20 cellular contexts compared by ENCODE assay signal in the genomic region with DNA sequence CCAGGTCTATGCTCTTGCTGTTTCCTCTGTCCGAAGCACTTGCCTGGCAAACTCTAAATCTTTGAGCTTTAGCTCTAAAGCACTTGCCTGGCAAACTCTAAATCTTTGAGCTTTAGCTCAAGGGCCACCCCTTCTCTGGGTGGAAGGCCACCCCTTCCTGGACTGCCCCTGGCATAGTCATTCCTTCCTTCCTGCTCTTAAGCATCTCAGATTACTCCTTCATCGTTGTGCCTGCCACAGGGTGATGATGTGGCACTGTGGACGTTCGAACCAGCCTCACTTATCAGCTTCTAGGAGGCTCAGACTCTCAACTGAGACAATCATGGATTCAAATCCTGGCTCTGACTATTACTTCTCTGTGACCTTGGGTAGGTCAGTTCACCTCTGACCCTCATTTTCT. TPM values are rescaled to one million over a fixed set of nuclear protein-coding genes. Genes with fewer than 3 reads are reported as not detected.
"Had no signal": no experiment of that assay in that cellular context is flagged by ENCODE, and none has a peak within 500 bp of the region (broad histone marks: within the 10 kb centered on the region; RNA-seq: fewer than 3 reads in every experiment).

No MANE protein-coding gene starts in this region.

- H3K27me3 ChIP-seq: brain microvascular endothelial cell, right atrium auricular region, suprapubic skin had no signal

- H3K9me3 ChIP-seq: right atrium auricular region, suprapubic skin had no signal

- H3K4me3 ChIP-seq: right atrium auricular region, skin epidermis, suprapubic skin had no signal

- H3K4me1 ChIP-seq: right atrium auricular region, suprapubic skin had no signal

- DNase-seq: activated CD4-positive, alpha-beta T cell treated with anti-CD3 and anti-CD28 coated beads, Interleukin-2, amount 10 ng/mL, durations not matched to agents 7 days and 5 days; activated gamma-delta T cell treated with Interleukin-2 at 50 U/mL for 16 hours; activated naive CD8-positive, alpha-beta T cell treated with anti-CD3 and anti-CD28 coated beads, Interleukin-2, amount 10 ng/mL, durations not matched to agents 7 days and 5 days; activated T-cell treated with anti-CD3 and anti-CD28 coated beads, Interleukin-2, amount 50 U/mL, for 48 hours; brain microvascular endothelial cell; effector memory CD4-positive, alpha-beta T cell; foreskin melanocyte; occipital lobe; stimulated activated CD4-positive, alpha-beta T cell treated with anti-CD3 and anti-CD28 coated beads, Interleukin-4, amount 100 ng/mL, for 4 hours; stimulated activated CD8-positive, alpha-beta memory T cell treated with anti-CD3 and anti-CD28 coated beads, Interleukin-4, amount 100 ng/mL, for 48 hours; stimulated activated naive CD8-positive, alpha-beta T cell treated with anti-CD3 and anti-CD28 coated beads, Interleukin-15, Interleukin-2, amounts not matched to agents 100 U/mL and 50 U/mL, for 24 hours; T-helper 17 cell; trophoblast cell had no signal

- ATAC-seq: stimulated activated naive CD8-positive, alpha-beta T cell treated with anti-CD3 and anti-CD28 coated beads, Interleukin-15, Interleukin-2, amounts not matched to agents 100 U/mL and 50 U/mL, for 24 hours; T-helper 17 cell; WTC11 had no signal

- H3K36me3 ChIP-seq: brain microvascular endothelial cell, right atrium auricular region, suprapubic skin had no signal

- H3K27ac ChIP-seq: brain microvascular endothelial cell, epithelial cell of prostate, right atrium auricular region, skin epidermis, suprapubic skin had no signal

RNA-seq across cellular contexts. Expression of gene CRABP1, which starts 10.5 kb away (rescaled TPM):
- total RNA-seq: activated CD4-positive, alpha-beta T cell treated with anti-CD3 and anti-CD28 coated beads, Interleukin-2, amount 10 ng/mL, durations not matched to agents 7 days and 5 days; activated naive CD8-positive, alpha-beta T cell treated with anti-CD3 and anti-CD28 coated beads, Interleukin-2, amount 10 ng/mL, durations not matched to agents 7 days and 5 days; fibroblast of lung; mesenteric fat pad; right atrium auricular region; T-helper 17 cell had no signal
- polyA plus RNA-seq: fibroblast of lung had no signal
